ENCODE assay signal across 11 cellular contexts in genomic region chr14:63840981-63841380, GRCh38. TPM values are rescaled to one million over a fixed set of nuclear protein-coding genes. Genes with fewer than 3 reads are reported as not detected.
DNase-seq lines count a peak whose midpoint lies in the region; ATAC-seq and TF ChIP-seq lines count a peak whose summit lies in the region.
"Had no signal": no experiment of that assay in that cellular context is flagged by ENCODE, and none has a peak within 500 bp of the region (broad histone marks: within the 10 kb centered on the region; RNA-seq: fewer than 3 reads in every experiment).

No MANE protein-coding gene starts in this region.

- no peak overlapping the region for H3K27ac ChIP-seq in heart left ventricle
- no peak overlapping the region for H3K27ac ChIP-seq in lung (ENCODE audit: low read depth in 1 of 2, low read length in 1 of 2)
- H3K27ac ChIP-seq in aorta (ENCODE audit: low read depth in 1 of 2, low read length in 2 of 2), result no peak overlapping the region
- no peak overlapping the region for H3K27ac ChIP-seq in tibial artery
- H3K27ac ChIP-seq: thoracic aorta had no signal

- TF ChIP-seq CTCF in heart left ventricle (IDR thresholded peaks at IDR 0.05) (peak in 9 of 12 donors; percentile 5 to 40 (median 21)), lung (IDR thresholded peaks at IDR 0.05; ENCODE audit: control extremely low read depth, extremely low read depth) (peak; percentile 11), tibial artery (IDR thresholded peaks at IDR 0.05) (no peak)

- H3K4me1 ChIP-seq in heart left ventricle (no peaks in the 10 kb centered on the region), lung (ENCODE audit: control insufficient read depth in 2 of 2, insufficient read depth in 2 of 2, low read length in 2 of 2) (no peaks in the 10 kb centered on the region), aorta (ENCODE audit: control insufficient read depth in 1 of 2, insufficient read depth in 2 of 2, low read length in 2 of 2) (no peaks in the 10 kb centered on the region), tibial artery (no peaks in the 10 kb centered on the region)

- intact Hi-C loops in heart left ventricle (cut with DNase I) (loop anchor here in 1 of 10 donors (10.0 kb wide), 1 partner anchor 154 kb away; no protein-coding TSS in a partner anchor), left cardiac atrium (cut with DNase I) (no loop called here), aorta (cut with DNase I) (no loop called here), tibial artery (cut with DNase I; ENCODE audit: low total_unique reads) (no loop called here)

- ATAC-seq in heart left ventricle (no peak), left cardiac atrium (no peak), lung (ENCODE audit: insufficient read depth, low FRiP score) (no peak), aorta (ENCODE audit: low FRiP score) (peak; percentile 36), HG03196 (IDR thresholded peaks at IDR 0.05; ENCODE audit: unreplicated experiment) (no peak)

- H3K27me3 ChIP-seq in heart left ventricle, result no peaks in the 10 kb centered on the region
- no peaks in the 10 kb centered on the region for H3K27me3 ChIP-seq in lung (ENCODE audit: control insufficient read depth, insufficient read depth)
- no peaks in the 10 kb centered on the region for H3K27me3 ChIP-seq in aorta (ENCODE audit: control insufficient read depth in 1 of 2, insufficient read depth in 2 of 2, low read length in 1 of 2)
- H3K27me3 ChIP-seq in tibial artery, result no peaks in the 10 kb centered on the region

- H3K4me3 ChIP-seq in heart left ventricle (no peak overlapping the region), lung (no peak overlapping the region), aorta (ENCODE audit: low read length in 2 of 2) (no peak overlapping the region), tibial artery (no peak overlapping the region)
- H3K4me3 ChIP-seq: thoracic aorta had no signal

- H3K9me3 ChIP-seq in heart left ventricle (peaks cover 0 to 21% (median 7%) of the 10 kb centered on the region in 12 donors), lung (ENCODE audit: control insufficient read depth in 2 of 2, insufficient read depth in 1 of 2, low read length in 1 of 2) (no peaks in the 10 kb centered on the region), aorta (ENCODE audit: control insufficient read depth, low read length) (peaks cover 2% of the 10 kb centered on the region), tibial artery (peaks cover 0 to 15% (median 10%) of the 10 kb centered on the region in 3 donors)

- WGBS in heart left ventricle, 4 donors, result 19 to 47% (median 33%) methylated on average over 1 of the region's 1 CpG
- 38 to 64% methylated on average over 1 of the region's 1 CpG for WGBS in lung, 2 donors
- WGBS in aorta, 2 donors, result 25 to 35% methylated on average over 1 of the region's 1 CpG

- H3K36me3 ChIP-seq in heart left ventricle (no peaks in the 10 kb centered on the region), lung (ENCODE audit: control insufficient read depth in 2 of 2, insufficient read depth in 2 of 2, low read length in 2 of 2) (no peaks in the 10 kb centered on the region), aorta (ENCODE audit: control insufficient read depth in 1 of 2, insufficient read depth in 2 of 2, low read length in 1 of 2) (no peaks in the 10 kb centered on the region), tibial artery (no peaks in the 10 kb centered on the region)
- H3K36me3 ChIP-seq: thoracic aorta had no signal

- TF ChIP-seq POLR2A in heart left ventricle (IDR thresholded peaks at IDR 0.05), result no peak

- peak in 1 of 5 donors; percentile 42 for DNase-seq in heart left ventricle
- no peak for DNase-seq in left cardiac atrium
- peak; percentile 20 to 48 for DNase-seq in activated T-helper 1 cell treated with anti-CD3 and anti-CD28 coated beads, Interleukin-2, amount 50 U/mL, for 16 hours (ENCODE audit: low read depth in 1 of 2, low spot score in 1 of 2)
- DNase-seq in lung (ENCODE audit: low spot score), result no peak
- no peak for DNase-seq in aorta
- no peak for DNase-seq in tibial artery
- no peak for DNase-seq in NCI-H2107 (lab: John Stamatoyannopoulos, UW)
- DNase-seq: C1 segment of cervical spinal cord, NCI-H345 had no signal

RNA-seq across cellular contexts. Expression of gene SYNE2, which starts 11.8 kb away (rescaled TPM):
- total RNA-seq in heart left ventricle (100 to 1,000 TPM in 8 of 9 donors, 10 to 100 TPM in 1; 83.2 to 255 (median 111) TPM), left cardiac atrium (100 to 1,000 TPM in 1 of 2 donors, 10 to 100 TPM in 1; 96.3 to 173 TPM), lung (100 to 1,000 TPM in 1 of 2 donors, 10 to 100 TPM in 1; 91.4 to 208 TPM), aorta (100 to 1,000 TPM; 168 to 197 TPM)
- polyA plus RNA-seq in heart left ventricle (100 to 1,000 TPM in 1 of 2 donors, 10 to 100 TPM in 1; 58.2 to 148 TPM), lung (10 to 100 TPM; 26.9 to 44.3 TPM), aorta (10 to 100 TPM; 14.7 to 30.2 TPM)

Comparison
In these comparisons a context has a peak if more than half of its experiments do, and no peak if none do; other contexts are left out.
1. DNase-seq: peak in activated T-helper 1 cell treated with anti-CD3 and anti-CD28 coated beads, Interleukin-2, amount 50 U/mL, for 16 hours (2 of 2); none in left cardiac atrium (single experiment), lung (single experiment), aorta (0 of 2), tibial artery (0 of 2) and NCI-H2107 (single experiment).
2. CTCF ChIP-seq: peak in heart left ventricle (9 of 12) and lung (single experiment); none in tibial artery (0 of 2).